19 cellular contexts compared by ENCODE assay signal in the genomic region with DNA sequence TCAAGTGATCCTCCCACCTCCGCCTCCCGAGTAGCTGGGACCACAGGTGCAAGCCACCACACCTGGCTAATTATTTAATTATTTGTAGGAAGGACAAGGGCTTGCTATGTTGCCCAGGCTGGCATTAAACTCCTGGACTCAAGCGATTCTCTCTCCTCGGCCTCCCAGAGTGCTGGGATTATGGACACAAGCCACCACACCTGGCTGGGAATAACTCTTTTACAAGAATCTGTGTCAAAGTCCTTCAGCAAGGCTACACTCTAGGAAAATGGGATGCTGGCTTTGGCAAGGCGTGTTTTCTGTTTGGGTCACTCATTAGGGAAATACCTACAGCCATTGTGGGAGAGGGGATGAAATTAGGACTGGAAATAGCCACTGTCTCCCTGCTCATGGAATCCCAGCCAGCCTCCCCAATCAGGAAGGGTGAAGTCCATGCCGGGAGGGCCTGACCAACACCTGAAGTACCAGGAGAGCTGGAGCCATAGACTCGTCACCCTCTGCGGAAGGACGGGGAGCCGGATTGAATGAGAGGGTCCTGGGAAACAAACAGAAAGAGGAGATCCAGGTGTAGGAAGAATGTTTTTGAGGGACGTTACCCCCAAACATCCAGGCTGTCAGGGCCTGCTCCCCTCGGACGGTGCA.
A peak's percentile ranks its signal among the peaks of the same experiment; 100 is the strongest.
DNase-seq lines count a peak whose midpoint lies in the region; ATAC-seq, FAIRE-seq and TF ChIP-seq lines count a peak whose summit lies in the region.
"Had no signal": no experiment of that assay in that cellular context is flagged by ENCODE, and none has a peak within 500 bp of the region (broad histone marks: within the 10 kb centered on the region; RNA-seq: fewer than 3 reads in every experiment).

No MANE protein-coding gene starts in this region.

- intact Hi-C loops in IMR-90 (cut with micrococcal nuclease) (no loop called here), mucosa of descending colon (cut with DNase I, micrococcal nuclease) (no loop called here)

- H3K4me3 Mint-ChIP-seq in WTC11, result no peak overlapping the region
- H3K4me3 Mint-ChIP-seq: CD4-positive, CD25-positive, alpha-beta regulatory T cell; CD8-positive, alpha-beta memory T cell had no signal

- TF ChIP-seq CTCF in IMR-90 (conservative IDR thresholded peaks at IDR 0.05; ENCODE audit: low read depth, low read length) (no peak), WTC11 (IDR thresholded peaks at IDR 0.05) (no peak), mucosa of descending colon (IDR thresholded peaks at IDR 0.05) (no peak)

- POLR2A ChIA-PET in IMR-90 (lab: Charles Lee; ENCODE audit: unreplicated experiment) (no interaction called here), WTC11 (lab: Charles Lee) (interaction anchor here (0.7 kb wide), 1 partner anchor 27 kb away, joined by 4 read pairs; no protein-coding TSS in a partner anchor)

- no peak overlapping the region for H3K23ac ChIP-seq in IMR-90 (ENCODE audit: low read depth, low read length)

- DNase-seq in IMR-90 (no peak), WTC11 (ENCODE audit: low spot score) (no peak), mucosa of descending colon (peak; percentile 65 to 69 (median 65)), small intestine (peak; percentile 80), NCI-H2081 (lab: John Stamatoyannopoulos, UW) (no peak), SK-N-DZ (ENCODE audit: low spot score) (no peak)
- DNase-seq: BE2C; C1 segment of cervical spinal cord; CD4-positive, CD25-positive, alpha-beta regulatory T cell; CD8-positive, alpha-beta memory T cell; COR-L47; DMS 273 treated with DMSO at 0.1 percent for 48 hours; DMS53; DND-41; EL had no signal

- no peaks in the 10 kb centered on the region for H3K36me3 Mint-ChIP-seq in WTC11
- H3K36me3 Mint-ChIP-seq: CD4-positive, CD25-positive, alpha-beta regulatory T cell; CD8-positive, alpha-beta memory T cell had no signal

- CTCF ChIA-PET in IMR-90 (lab: Yijun Ruan, JAX), result no interaction called here
- CTCF ChIA-PET in WTC11 (lab: Charles Lee), result interaction anchor here (1.2 to 2.2 kb wide), 2 partner anchors 33 to 43 kb away, joined by 3 to 7 read pairs; no protein-coding TSS in a partner anchor

- H4K91ac ChIP-seq in IMR-90 (ENCODE audit: insufficient read depth, low read depth, low read length), result no peak overlapping the region

- H3K9me1 ChIP-seq in IMR-90 (ENCODE audit: insufficient read depth, low read length), result no peaks in the 10 kb centered on the region

- no peak overlapping the region for H3K4ac ChIP-seq in IMR-90 (ENCODE audit: low read depth, low read length)

- H2AK9ac ChIP-seq in IMR-90 (replicated peaks; ENCODE audit: low read depth, low read length, poor library complexity), result peak overlapping the region; percentile 37

- no peak overlapping the region for H2BK15ac ChIP-seq in IMR-90 (ENCODE audit: low read depth, low read length)

- H3K14ac ChIP-seq in IMR-90 (replicated peaks; ENCODE audit: low read depth, low read length), result no peak overlapping the region

- H3K4me3 ChIP-seq in IMR-90 (ENCODE audit: insufficient read depth, low read depth, low read length), result no peak overlapping the region
- no peak overlapping the region for H3K4me3 ChIP-seq in mucosa of descending colon
- no peak overlapping the region for H3K4me3 ChIP-seq in small intestine (ENCODE audit: low read depth in 1 of 2, low read length in 2 of 2)
- H3K4me3 ChIP-seq: GM12878, HAP-1 had no signal

- H2AK5ac ChIP-seq in IMR-90 (ENCODE audit: low read depth, low read length), result no peak overlapping the region

- no peak overlapping the region for H2BK5ac ChIP-seq in IMR-90 (ENCODE audit: low read depth, low read length, poor library complexity, severe bottlenecking)

- H3K4me2 ChIP-seq in IMR-90 (ENCODE audit: low read depth, low read length), result no peak overlapping the region

- no peaks in the 10 kb centered on the region for H3K27me3 Mint-ChIP-seq in WTC11 (ENCODE audit: low read depth)
- H3K27me3 Mint-ChIP-seq: CD4-positive, CD25-positive, alpha-beta regulatory T cell had no signal

- H3K9ac ChIP-seq in IMR-90 (ENCODE audit: low read depth, low read length), result no peak overlapping the region

- no peak for TF ChIP-seq POLR2A in IMR-90 (IDR thresholded peaks at IDR 0.05; ENCODE audit: low read depth, low read length)

- H3K18ac ChIP-seq in IMR-90 (ENCODE audit: low read depth, low read length), result no peak overlapping the region

- no peak for TF ChIP-seq RAD21 in IMR-90 (IDR thresholded peaks at IDR 0.05; ENCODE audit: low read length)

- H3K36me3 ChIP-seq in IMR-90 (ENCODE audit: control insufficient read depth, insufficient read depth, low read length) (no peaks in the 10 kb centered on the region), mucosa of descending colon (ENCODE audit: low read depth) (no peaks in the 10 kb centered on the region), small intestine (ENCODE audit: control insufficient read depth in 2 of 2, insufficient read depth in 2 of 2, low read length in 2 of 2) (no peaks in the 10 kb centered on the region)
- H3K36me3 ChIP-seq: BE2C, HAP-1 had no signal

- H2BK120ac ChIP-seq in IMR-90 (ENCODE audit: low read depth, low read length), result no peak overlapping the region

- no peak overlapping the region for H4K8ac ChIP-seq in IMR-90 (ENCODE audit: low read depth in 2 of 2, low read length in 2 of 2)

- no peak for FAIRE-seq in small intestine (lab: Jason Lieb, UNC)
- FAIRE-seq: GM12878, HTR-8/SVneo had no signal

- H4K20me1 ChIP-seq in IMR-90 (ENCODE audit: insufficient read depth, low read length), result no peaks in the 10 kb centered on the region

- H3K9me3 ChIP-seq in IMR-90 (ENCODE audit: control insufficient read depth, insufficient read depth, low read length), result no peaks in the 10 kb centered on the region
- H3K9me3 ChIP-seq in mucosa of descending colon, result no peaks in the 10 kb centered on the region
- no peaks in the 10 kb centered on the region for H3K9me3 ChIP-seq in small intestine (ENCODE audit: control insufficient read depth, low read depth)
- H3K9me3 ChIP-seq: BE2C, HAP-1 had no signal

- H3K4me1 Mint-ChIP-seq in WTC11, result peaks cover 3% of the 10 kb centered on the region
- H3K4me1 Mint-ChIP-seq: CD4-positive, CD25-positive, alpha-beta regulatory T cell; CD8-positive, alpha-beta memory T cell had no signal

- H2BK20ac ChIP-seq in IMR-90 (ENCODE audit: low read depth, low read length), result no peak overlapping the region

- no CpG with 5 or more reads among the region's 13 CpGs for WGBS in IMR-90 (ENCODE audit: extremely low coverage in 2 of 2, insufficient read length in 1 of 2), 2 experiments
- 40 to 75% (median 55%) methylated on average over 13 of the region's 13 CpGs for WGBS in small intestine, 3 donors

- H3K4me1 ChIP-seq in IMR-90 (ENCODE audit: control insufficient read depth, insufficient read depth, low read length), result no peaks in the 10 kb centered on the region
- H3K4me1 ChIP-seq in mucosa of descending colon (ENCODE audit: low read depth), result peaks cover 21% of the 10 kb centered on the region
- no peaks in the 10 kb centered on the region for H3K4me1 ChIP-seq in small intestine (ENCODE audit: control insufficient read depth in 2 of 2, insufficient read depth in 1 of 2, low read depth in 1 of 2, low read length in 1 of 2)
- H3K4me1 ChIP-seq: BE2C, HAP-1 had no signal

- no TSS peak for BruUV-seq in IMR-90 (replicated peaks; lab: Mats Ljungman, UMichigan)

- no peaks in the 10 kb centered on the region for H3K79me1 ChIP-seq in IMR-90 (ENCODE audit: low read depth in 1 of 2, low read length in 2 of 2)

- H3K27me3 ChIP-seq in IMR-90 (ENCODE audit: control insufficient read depth, insufficient read depth, low read length) (peaks cover 46% of the 10 kb centered on the region), small intestine (ENCODE audit: control insufficient read depth in 2 of 2, insufficient read depth in 2 of 2, low read length in 2 of 2) (no peaks in the 10 kb centered on the region)
- H3K27me3 ChIP-seq: BE2C had no signal

- in situ Hi-C loops in IMR-90 (cut with MboI; ENCODE audit: low sequenced_read_pairs), result no loop called here

- H3K56ac ChIP-seq in IMR-90 (ENCODE audit: extremely low read depth, insufficient read depth, low read length), result no peak overlapping the region

- dilution Hi-C loops in IMR-90 (cut with HindIII; ENCODE audit: low sequenced_read_pairs, unreplicated experiment), result no loop called here

- no peak overlapping the region for H4K5ac ChIP-seq in IMR-90 (ENCODE audit: low read depth, low read length)

- H3K27ac ChIP-seq in IMR-90 (ENCODE audit: insufficient read depth, low read length) (no peak overlapping the region), small intestine (ENCODE audit: low read depth in 1 of 2, low read length in 1 of 2) (peak overlapping the region; percentile 12 to 38)

- H3K27ac Mint-ChIP-seq in WTC11, result peak overlapping the region; percentile 60; the same call in 1 of the 2 replicates
- H3K27ac Mint-ChIP-seq: CD4-positive, CD25-positive, alpha-beta regulatory T cell; CD8-positive, alpha-beta memory T cell had no signal

- no peak overlapping the region for H2AFZ ChIP-seq in IMR-90 (replicated peaks; ENCODE audit: low read length, poor library complexity)

- no peaks in the 10 kb centered on the region for H3K9me3 Mint-ChIP-seq in WTC11
- H3K9me3 Mint-ChIP-seq: CD8-positive, alpha-beta memory T cell had no signal

- ATAC-seq in IMR-90 (ENCODE audit: low read depth) (no peak), WTC11 (no peak), mucosa of descending colon (peak; percentile 69), HG03460 (IDR thresholded peaks at IDR 0.05; ENCODE audit: unreplicated experiment) (no peak)
- ATAC-seq: GM12878 had no signal

TF ChIP-seq in IMR-90, 13 proteins besides CTCF, POLR2A, EP300 and RAD21 (continues in another document):
- TF ChIP-seq RCOR1 (IDR thresholded peaks at IDR 0.05; ENCODE audit: insufficient replicate concordance, low read length) (no peak), MAZ (IDR thresholded peaks at IDR 0.05; ENCODE audit: borderline replicate concordance, low read depth, low read length) (no peak), CEBPB (IDR thresholded peaks at IDR 0.05; ENCODE audit: low read depth, low read length) (no peak), BHLHE40 (IDR thresholded peaks at IDR 0.05; ENCODE audit: low read depth, low read length) (no peak), FOS (IDR thresholded peaks at IDR 0.05; ENCODE audit: low read depth, low read length) (no peak)

TF ChIP-seq in WTC11, 78 proteins besides CTCF, POLR2A, EP300 and RAD21 (continues in another document):
- TF ChIP-seq TCF7 (CRISPR knock-in tag; IDR thresholded peaks at IDR 0.05; ENCODE audit: low read depth) (no peak), GRHL2 (CRISPR knock-in tag; IDR thresholded peaks at IDR 0.05; ENCODE audit: insufficient replicate concordance, severe bottlenecking) (no peak), SMAD3 (CRISPR knock-in tag; IDR thresholded peaks at IDR 0.05; ENCODE audit: borderline replicate concordance) (no peak)

Comparison
In these comparisons a context has a peak if more than half of its experiments do, and no peak if none do; other contexts are left out.
1. DNase-seq: peak in mucosa of descending colon (3 of 3) and small intestine (single experiment); none in IMR-90 (single experiment), WTC11 (single experiment), NCI-H2081 (0 of 2) and SK-N-DZ (single experiment).